In the genomic region with DNA sequence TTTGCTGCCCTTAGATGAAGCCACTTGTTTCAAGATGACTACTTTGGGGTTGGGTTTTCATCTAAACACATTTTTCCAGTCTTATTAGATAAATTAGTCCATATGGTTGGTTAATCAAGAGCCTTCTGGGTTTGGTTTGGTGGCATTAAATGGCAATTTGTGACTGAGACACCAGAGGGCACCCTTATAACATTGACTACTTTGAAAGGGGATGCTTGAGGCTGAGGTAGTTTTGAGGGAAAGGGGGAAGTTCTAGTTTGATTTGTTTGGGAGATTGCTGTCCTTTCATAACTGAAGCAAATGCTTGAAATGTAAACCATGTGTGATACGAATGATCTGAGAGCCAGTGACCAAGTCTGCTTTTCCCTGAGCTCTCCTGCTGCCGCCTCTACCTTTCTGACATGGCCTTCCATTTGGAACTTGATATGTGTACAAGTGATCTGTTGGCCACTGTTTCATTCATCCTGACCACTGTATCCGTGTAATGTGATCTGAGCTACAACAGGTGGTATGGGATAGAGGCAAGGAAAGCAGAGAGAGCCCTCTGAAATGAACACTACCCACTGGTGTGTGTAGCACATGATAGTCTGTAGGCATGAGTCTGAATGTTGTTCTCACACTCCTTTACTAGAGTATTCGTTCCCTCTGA, we compare ENCODE assay signal across 8 cellular contexts. TPM values are rescaled to one million over a fixed set of nuclear protein-coding genes. Genes with fewer than 3 reads are reported as not detected.
DNase-seq lines count a peak whose midpoint lies in the region; ATAC-seq, FAIRE-seq and TF ChIP-seq lines count a peak whose summit lies in the region.

No MANE protein-coding gene starts in this region.

- no peaks in the 10 kb centered on the region for H3K27me3 ChIP-seq in brain microvascular endothelial cell (replicated peaks)
- H3K27me3 ChIP-seq in keratinocyte (ENCODE audit: control insufficient read depth, extremely low read depth, insufficient read depth, low read length) = no peaks in the 10 kb centered on the region
- no peaks in the 10 kb centered on the region for H3K27me3 ChIP-seq in stomach

- H3K9me3 ChIP-seq in OCI-LY7 (ENCODE audit: low read length) (no peaks in the 10 kb centered on the region), keratinocyte (ENCODE audit: control insufficient read depth, low read depth, low read length) (no peaks in the 10 kb centered on the region), stomach (no peaks in the 10 kb centered on the region)

- no peak overlapping the region for H3K9ac ChIP-seq in keratinocyte (ENCODE audit: control insufficient read depth, extremely low read depth, insufficient read depth, low read length)

- H2AFZ ChIP-seq in OCI-LY7 (ENCODE audit: low read length) = no peak overlapping the region
- no peak overlapping the region for H2AFZ ChIP-seq in keratinocyte (ENCODE audit: control insufficient read depth, low read length)

- peak; percentile 51 for DNase-seq in DMS114 treated with DMSO at 0.1 percent for 48 hours (lab: John Stamatoyannopoulos, UW; ENCODE audit: unreplicated experiment)
- DNase-seq in HT-29 (ENCODE audit: low spot score) = peak; percentile 85
- DNase-seq in OCI-LY7 (ENCODE audit: low spot score) = peak; percentile 60
- peak; percentile 67 for DNase-seq in brain microvascular endothelial cell
- no peak for DNase-seq in keratinocyte (ENCODE audit: low read depth, low spot score)
- DNase-seq in stomach = peak; percentile 54

- WGBS in stomach, 5 donors = 32 to 51% (median 48%) methylated on average over 4 of the region's 4 CpGs

- no peak for TF ChIP-seq POLR2A in stomach (IDR thresholded peaks at IDR 0.05)

- H3K4me2 ChIP-seq in OCI-LY7 (ENCODE audit: low read length) (no peak overlapping the region), keratinocyte (ENCODE audit: control insufficient read depth, extremely low read depth, insufficient read depth, low read depth, low read length) (no peak overlapping the region)

- no peak for ATAC-seq in HG03196 (IDR thresholded peaks at IDR 0.05; ENCODE audit: unreplicated experiment)
- ATAC-seq in HG03439 (IDR thresholded peaks at IDR 0.05; ENCODE audit: unreplicated experiment) = no peak

- peaks cover under 1% of the 10 kb centered on the region for H3K4me1 ChIP-seq in OCI-LY7 (ENCODE audit: insufficient read depth, low read length, poor library complexity, severe bottlenecking)
- peaks cover 31% of the 10 kb centered on the region for H3K4me1 ChIP-seq in keratinocyte (ENCODE audit: control insufficient read depth, extremely low read depth, insufficient read depth, low read length)
- H3K4me1 ChIP-seq in stomach = peaks cover 24 to 46% (median 38%) of the 10 kb centered on the region in 4 donors

- TF ChIP-seq EP300 in stomach (IDR thresholded peaks at IDR 0.05) = no peak

- H3K9me2 ChIP-seq in OCI-LY7 (ENCODE audit: insufficient read depth, low read length) = no peaks in the 10 kb centered on the region

- FAIRE-seq in keratinocyte (lab: Jason Lieb, UNC) = peak; percentile 43

- dilution Hi-C loops in keratinocyte (cut with MboI; ENCODE audit: extremely low pct_ligation_motif_present, low sequenced_read_pairs) = loop anchor here (5.0 kb wide), 1 partner anchor 59 kb away; the partner anchor contains the start of gene GJD3

- POLR2A ChIA-PET in OCI-LY7 (lab: Charles Lee) = no interaction called here

- peaks cover 4% of the 10 kb centered on the region; the same call in 1 of the 2 replicates for H3K79me2 ChIP-seq in OCI-LY7 (ENCODE audit: insufficient read depth, low read depth, low read length)
- H3K79me2 ChIP-seq in keratinocyte (ENCODE audit: control insufficient read depth, insufficient read depth, low read length) = no peaks in the 10 kb centered on the region

- H4K20me1 ChIP-seq in OCI-LY7 (ENCODE audit: insufficient read depth, low read length) (peaks cover 18% of the 10 kb centered on the region; the same call in 1 of the 2 replicates), keratinocyte (ENCODE audit: control insufficient read depth, extremely low read depth, insufficient read depth, low read length) (no peaks in the 10 kb centered on the region)

- H3K9me1 ChIP-seq in keratinocyte (ENCODE audit: control insufficient read depth, extremely low read depth, insufficient read depth, low read length) = no peaks in the 10 kb centered on the region

- in situ Hi-C loops in brain microvascular endothelial cell (cut with HindIII; ENCODE audit: low pct_ligation_motif_present, low sequenced_read_pairs) = loop anchor here (5.0 to 25.0 kb wide), 2 partner anchors 49 to 234 kb away; no protein-coding TSS in a partner anchor

- H3K4me3 ChIP-seq in OCI-LY7 (ENCODE audit: low read depth, low read length, poor library complexity, severe bottlenecking) (no peak overlapping the region), brain microvascular endothelial cell (ENCODE audit: low read depth, low read length) (no peak overlapping the region), keratinocyte (ENCODE audit: control insufficient read depth in 2 of 3, extremely low read depth in 1 of 3, insufficient read depth in 2 of 3, low read depth in 1 of 3, low read length in 3 of 3) (no peak overlapping the region), stomach (no peak overlapping the region)

- intact Hi-C loops in OCI-LY7 (cut with micrococcal nuclease; ENCODE audit: unreplicated experiment) (loop anchor here (1.0 to 5.0 kb wide), 2 partner anchors 52 to 229 kb away; no protein-coding TSS in a partner anchor), stomach (cut with DNase I; ENCODE audit: low total_unique reads) (loop anchor here (2.0 kb wide), 1 partner anchor 52 kb away; no protein-coding TSS in a partner anchor)

- H3K36me3 ChIP-seq in OCI-LY7 (ENCODE audit: insufficient read depth, low read length) (peaks cover 74% of the 10 kb centered on the region), brain microvascular endothelial cell (replicated peaks) (no peaks in the 10 kb centered on the region), keratinocyte (ENCODE audit: control insufficient read depth in 2 of 2, extremely low read depth in 1 of 2, insufficient read depth in 2 of 2, low read length in 2 of 2) (peaks cover 0 to 31% of the 10 kb centered on the region in 2 experiments), stomach (no peaks in the 10 kb centered on the region)

- TF ChIP-seq CTCF in OCI-LY7 (conservative IDR thresholded peaks at IDR 0.05; ENCODE audit: low read length) (peak; percentile 87), brain microvascular endothelial cell (IDR thresholded peaks at IDR 0.05; ENCODE audit: low read depth, low read length, missing control alignments) (peak; percentile 76), keratinocyte (optimal IDR thresholded peaks at IDR 0.05 in 1 of 3, IDR thresholded peaks at IDR 0.05 in 1 of 3, conservative IDR thresholded peaks at IDR 0.05 in 1 of 3; ENCODE audit: extremely low read depth in 1 of 3, insufficient read depth in 2 of 3, low read length in 3 of 3) (peak; percentile 43 to 68 (median 68)), stomach (IDR thresholded peaks at IDR 0.05) (peak in 5 of 7 experiments; percentile 40 to 92 (median 79))

- BruUV-seq in OCI-LY7 (replicated peaks; lab: Mats Ljungman, UMichigan) = no TSS peak

- H3K27ac ChIP-seq in OCI-LY7 (ENCODE audit: low read depth, low read length, poor library complexity, severe bottlenecking) (no peak overlapping the region), brain microvascular endothelial cell (no peak overlapping the region), keratinocyte (ENCODE audit: control insufficient read depth, insufficient read depth, low read length) (no peak overlapping the region), stomach (peak overlapping the region in 2 of 5 donors; percentile 62 to 74)

- CTCF ChIA-PET in OCI-LY7 (lab: Charles Lee; ENCODE audit: unreplicated experiment) = interaction anchor here (0.6 kb wide), 1 partner anchor 1365 kb away, joined by 3 read pairs; no protein-coding TSS in a partner anchor

RNA-seq across cellular contexts. Expression of gene RARA, which starts 5.8 kb away (rescaled TPM):
- 40.0 and 44.5 TPM in 2 replicates for total RNA-seq in HT-29 (2014; rRNA removed; shearing (Covaris generic))
- total RNA-seq in OCI-LY7 (2014; rRNA removed; shearing (Covaris generic)) = 3.1 and 5.7 TPM in 2 replicates
- total RNA-seq in OCI-LY7 (2022) (8.0 and 8.6 TPM in 2 replicates), stomach (10 to 100 TPM; 14.3 to 40.8 (median 24.6) TPM)
- polyA plus RNA-seq in keratinocyte (1.7 to 6.0 TPM (median 3.8 TPM) in 3 replicates), stomach (10 to 100 TPM; 11.2 to 20.0 (median 17.1) TPM)
- polyA plus RNA-seq in keratinocyte (2011; ENCODE audit: low read depth) = 23.1 TPM
- 3.5 and 6.0 TPM in 2 replicates for polyA plus RNA-seq in keratinocyte (2011; cell fraction: cytosol; rRNA removed)
- polyA plus RNA-seq in keratinocyte (2011; cell fraction: nucleus; rRNA removed) = 6.0 and 12.0 TPM in 2 replicates
- polyA plus RNA-seq in keratinocyte (2012; ENCODE audit: low replicate concordance) = 9.2 and 21.5 TPM in 2 replicates
- polyA minus RNA-seq in keratinocyte = 4.5 to 20.8 TPM (median 7.1 TPM) in 3 replicates
- 11.9 TPM for polyA minus RNA-seq in keratinocyte (2011; cell fraction: cytosol; rRNA and poly(A)+ RNA removed)
- polyA minus RNA-seq in keratinocyte (2011; cell fraction: nucleus; rRNA and poly(A)+ RNA removed) = 5.9 and 7.8 TPM in 2 replicates

RNA-seq across cellular contexts. Expression of gene CDC6, which starts 15.5 kb away (rescaled TPM):
- total RNA-seq in HT-29 (2014; rRNA removed; shearing (Covaris generic)) = 36.2 and 39.8 TPM in 2 replicates
- 72.3 and 75.2 TPM in 2 replicates for total RNA-seq in OCI-LY7 (2014; rRNA removed; shearing (Covaris generic))
- total RNA-seq in OCI-LY7 (2022) (132 and 156 TPM in 2 replicates), stomach (1 to 10 TPM in 4 of 5 donors, not detected in 1; 1.4 to 9.8 (median 4.5) TPM)
- polyA plus RNA-seq in keratinocyte (5.5 to 28.0 TPM (median 26.5 TPM) in 3 replicates), stomach (1 to 10 TPM; 1.1 to 4.0 (median 3.1) TPM)
- polyA plus RNA-seq in keratinocyte (2011; ENCODE audit: low read depth) = 1.7 TPM
- 5.8 and 10.9 TPM in 2 replicates for polyA plus RNA-seq in keratinocyte (2011; cell fraction: cytosol; rRNA removed)
- polyA plus RNA-seq in keratinocyte (2011; cell fraction: nucleus; rRNA removed) = 6.6 and 9.2 TPM in 2 replicates
- 1.8 and 16.1 TPM in 2 replicates for polyA plus RNA-seq in keratinocyte (2012; ENCODE audit: low replicate concordance)
- 2.0 to 12.1 TPM (median 2.3 TPM) in 3 replicates for polyA minus RNA-seq in keratinocyte
- polyA minus RNA-seq in keratinocyte (2011; cell fraction: cytosol; rRNA and poly(A)+ RNA removed) = 4.8 TPM
- polyA minus RNA-seq in keratinocyte (2011; cell fraction: nucleus; rRNA and poly(A)+ RNA removed) = 3.3 and 9.8 TPM in 2 replicates
